In the genomic region with DNA sequence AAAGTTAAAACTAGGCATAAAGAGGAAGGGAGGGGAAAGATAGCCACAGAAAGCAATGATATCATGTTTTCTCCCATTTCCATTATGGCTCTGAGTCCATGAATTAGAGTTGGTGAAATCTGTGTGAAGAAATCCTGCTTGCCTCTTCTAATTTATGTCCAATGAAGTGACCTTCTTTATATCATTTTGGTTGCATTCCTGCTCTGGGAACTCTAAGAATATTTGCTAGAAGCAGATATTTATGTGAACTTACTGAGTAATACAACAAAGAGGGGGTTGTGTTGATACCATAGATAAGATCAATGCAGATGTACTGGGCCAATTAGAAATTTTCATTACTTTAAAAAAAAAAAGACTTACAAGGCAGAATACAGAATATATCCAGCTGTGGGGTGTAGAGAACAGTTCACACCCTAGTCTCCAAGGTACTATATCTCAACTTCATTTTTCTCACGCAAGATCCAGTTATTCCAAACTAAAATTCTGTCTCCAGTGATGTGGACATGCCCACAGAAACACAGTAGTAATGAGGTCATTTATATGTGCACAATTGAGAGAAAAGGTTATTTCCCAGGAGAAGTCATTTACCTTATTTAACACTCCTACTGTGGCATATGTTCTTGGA, we compare ENCODE assay signal across 2 cellular contexts.
TF ChIP-seq lines count a peak whose summit lies in the region.

No MANE protein-coding gene starts in this region.

TF ChIP-seq in HepG2, 621 proteins besides CTCF, POLR2A, EP300 and RAD21 (continued from another document):
- TF ChIP-seq MBNL3 (CRISPR knock-in tag; conservative IDR thresholded peaks at IDR 0.05) = no peak
- no peak for TF ChIP-seq GTF2F1 (IDR thresholded peaks at IDR 0.05; ENCODE audit: low read length)
- no peak for TF ChIP-seq ZBTB4 (CRISPR knock-in tag; IDR thresholded peaks at IDR 0.05; ENCODE audit: borderline replicate concordance)
- no peak for TF ChIP-seq ZNF138 (CRISPR knock-in tag; IDR thresholded peaks at IDR 0.05; ENCODE audit: low read depth)
- no peak for TF ChIP-seq JUND (CRISPR knock-in tag; IDR thresholded peaks at IDR 0.05)
- TF ChIP-seq, protein P1, sequence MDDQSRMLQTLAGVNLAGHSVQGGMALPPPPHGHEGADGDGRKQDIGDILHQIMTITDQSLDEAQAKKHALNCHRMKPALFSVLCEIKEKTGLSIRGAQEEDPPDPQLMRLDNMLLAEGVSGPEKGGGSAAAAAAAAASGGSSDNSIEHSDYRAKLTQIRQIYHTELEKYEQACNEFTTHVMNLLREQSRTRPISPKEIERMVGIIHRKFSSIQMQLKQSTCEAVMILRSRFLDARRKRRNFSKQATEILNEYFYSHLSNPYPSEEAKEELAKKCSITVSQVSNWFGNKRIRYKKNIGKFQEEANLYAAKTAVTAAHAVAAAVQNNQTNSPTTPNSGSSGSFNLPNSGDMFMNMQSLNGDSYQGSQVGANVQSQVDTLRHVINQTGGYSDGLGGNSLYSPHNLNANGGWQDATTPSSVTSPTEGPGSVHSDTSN (CRISPR knock-in tag; IDR thresholded peaks at IDR 0.05; ENCODE audit: borderline replicate concordance) = no peak
- no peak for TF ChIP-seq HNRNPK (IDR thresholded peaks at IDR 0.05; ENCODE audit: low read depth, low read length, poor library complexity, severe bottlenecking)
- TF ChIP-seq FOXJ3 (CRISPR knock-in tag; IDR thresholded peaks at IDR 0.05; ENCODE audit: borderline replicate concordance) = no peak
- no peak for TF ChIP-seq KDM4B (CRISPR knock-in tag; IDR thresholded peaks at IDR 0.05)
- no peak for TF ChIP-seq CEBPZ (IDR thresholded peaks at IDR 0.05; ENCODE audit: low read length)
- TF ChIP-seq MAFK (conservative IDR thresholded peaks at IDR 0.05 in 1 of 2, IDR thresholded peaks at IDR 0.05 in 1 of 2; ENCODE audit: low read length in 2 of 2) = no peak
- TF ChIP-seq, protein P2, sequence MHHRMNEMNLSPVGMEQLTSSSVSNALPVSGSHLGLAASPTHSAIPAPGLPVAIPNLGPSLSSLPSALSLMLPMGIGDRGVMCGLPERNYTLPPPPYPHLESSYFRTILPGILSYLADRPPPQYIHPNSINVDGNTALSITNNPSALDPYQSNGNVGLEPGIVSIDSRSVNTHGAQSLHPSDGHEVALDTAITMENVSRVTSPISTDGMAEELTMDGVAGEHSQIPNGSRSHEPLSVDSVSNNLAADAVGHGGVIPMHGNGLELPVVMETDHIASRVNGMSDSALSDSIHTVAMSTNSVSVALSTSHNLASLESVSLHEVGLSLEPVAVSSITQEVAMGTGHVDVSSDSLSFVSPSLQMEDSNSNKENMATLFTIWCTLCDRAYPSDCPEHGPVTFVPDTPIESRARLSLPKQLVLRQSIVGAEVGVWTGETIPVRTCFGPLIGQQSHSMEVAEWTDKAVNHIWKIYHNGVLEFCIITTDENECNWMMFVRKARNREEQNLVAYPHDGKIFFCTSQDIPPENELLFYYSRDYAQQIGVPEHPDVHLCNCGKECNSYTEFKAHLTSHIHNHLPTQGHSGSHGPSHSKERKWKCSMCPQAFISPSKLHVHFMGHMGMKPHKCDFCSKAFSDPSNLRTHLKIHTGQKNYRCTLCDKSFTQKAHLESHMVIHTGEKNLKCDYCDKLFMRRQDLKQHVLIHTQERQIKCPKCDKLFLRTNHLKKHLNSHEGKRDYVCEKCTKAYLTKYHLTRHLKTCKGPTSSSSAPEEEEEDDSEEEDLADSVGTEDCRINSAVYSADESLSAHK (CRISPR knock-in tag; IDR thresholded peaks at IDR 0.05; ENCODE audit: borderline replicate concordance) = no peak
- no peak for TF ChIP-seq WIZ (CRISPR knock-in tag; IDR thresholded peaks at IDR 0.05)
- TF ChIP-seq ZNF124 (CRISPR knock-in tag; IDR thresholded peaks at IDR 0.05) = no peak

TF ChIP-seq in HEK293T, 16 proteins besides CTCF, POLR2A, EP300 and RAD21 (continued from another document):
- TF ChIP-seq PKNOX1 (IDR thresholded peaks at IDR 0.05) = no peak
- TF ChIP-seq LEF1 (IDR thresholded peaks at IDR 0.05; ENCODE audit: borderline replicate concordance) = no peak
- TF ChIP-seq TARDBP (IDR thresholded peaks at IDR 0.05) = no peak
- no peak for TF ChIP-seq HDGF (IDR thresholded peaks at IDR 0.05; ENCODE audit: borderline replicate concordance)
- no peak for TF ChIP-seq SUZ12 (IDR thresholded peaks at IDR 0.05)
- no peak for TF ChIP-seq FOXM1 (IDR thresholded peaks at IDR 0.05; ENCODE audit: borderline replicate concordance)
- no peak for TF ChIP-seq ARNT (IDR thresholded peaks at IDR 0.05)
- TF ChIP-seq FOXK2 (IDR thresholded peaks at IDR 0.05) = no peak
- TF ChIP-seq ELF4 (IDR thresholded peaks at IDR 0.05) = no peak
- no peak for TF ChIP-seq ZNF384 (IDR thresholded peaks at IDR 0.05)
- no peak for TF ChIP-seq SP1 (IDR thresholded peaks at IDR 0.05)
TF ChIP-seq in HEK293T: peak in this region for 0.
